ENCODE assay signal across 24 cellular contexts in the genomic region with DNA sequence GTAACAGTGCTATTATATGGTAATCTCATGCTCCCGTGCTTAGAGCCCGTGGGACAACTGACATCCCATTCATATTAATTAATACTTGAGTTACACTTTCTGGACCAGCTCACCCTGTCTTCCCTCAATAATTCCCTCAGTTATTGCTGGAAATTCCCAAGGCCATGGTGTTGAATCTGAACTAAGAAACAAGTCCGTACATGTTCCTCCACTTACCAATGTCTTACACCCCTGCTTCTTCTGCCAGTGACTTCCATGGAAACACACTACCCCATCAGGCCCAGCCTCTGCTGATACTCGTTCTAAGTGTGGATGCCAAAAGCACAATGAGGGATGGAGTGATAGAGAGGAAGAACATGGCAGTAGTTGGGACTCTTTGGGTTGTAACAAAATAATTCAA.
"Had no signal": no experiment of that assay in that cellular context is flagged by ENCODE, and none has a peak within 500 bp of the region (broad histone marks: within the 10 kb centered on the region; RNA-seq: fewer than 3 reads in every experiment).

No MANE protein-coding gene starts in this region.

- H3K27ac ChIP-seq: brain microvascular endothelial cell, VCaP had no signal

- H3K36me3 ChIP-seq: brain microvascular endothelial cell had no signal

- H3K27me3 ChIP-seq: brain microvascular endothelial cell had no signal

- ATAC-seq: activated CD4-positive, alpha-beta T cell treated with anti-CD3 and anti-CD28 coated beads for 36 hours; activated T-helper 17 cell treated with anti-CD3 and anti-CD28 coated beads, Interleukin-2, amount 50 U/mL, for 72 hours had no signal

- DNase-seq: activated CD4-positive, alpha-beta memory T cell treated with anti-CD3 and anti-CD28 coated beads, Interleukin-2, amount 10 ng/mL, durations not matched to agents 7 days and 5 days; activated CD4-positive, alpha-beta T cell treated with anti-CD3 and anti-CD28 coated beads for 36 hours; activated CD4-positive, alpha-beta T cell treated with anti-CD3 and anti-CD28 coated beads, Interleukin-2, amount 50 U/mL, for 1 hour; activated CD4-positive, CD25-positive, alpha-beta regulatory T cell; activated gamma-delta T cell; activated naive CD4-positive, alpha-beta T cell treated with anti-CD3 and anti-CD28 coated beads for 36 hours; activated T-cell treated with anti-CD3 and anti-CD28 coated beads for 4 hours; activated T-cell treated with anti-CD3 and anti-CD28 coated beads, Interleukin-2, amount 50 U/mL, for 48 hours; amygdala; brain microvascular endothelial cell; cerebellar nuclear complex; Kasumi-1; NCI-H1048; NCI-H146; NCI-H187 treated with DMSO at 0.1 percent for 48 hours; NCI-H2081 treated with DMSO at 0.1 percent for 48 hours; NCI-H2171 treated with DMSO at 0.1 percent for 48 hours; NCI-H226; NCI-H526; NCI-H82; SIG-M5; T-helper 1 cell had no signal
